ENCODE assay signal across 10 cellular contexts in genomic region chr7:107958764-107959526, GRCh38. TPM values are rescaled to one million over a fixed set of nuclear protein-coding genes. Genes with fewer than 3 reads are reported as not detected.
DNase-seq lines count a peak whose midpoint lies in the region; ATAC-seq and TF ChIP-seq lines count a peak whose summit lies in the region.
"Had no signal": no experiment of that assay in that cellular context is flagged by ENCODE, and none has a peak within 500 bp of the region (broad histone marks: within the 10 kb centered on the region; RNA-seq: fewer than 3 reads in every experiment).

No MANE protein-coding gene starts in this region.

- no peaks in the 10 kb centered on the region for H3K36me3 ChIP-seq in testis (ENCODE audit: low read depth, missing control alignments)

- intact Hi-C loops in testis (cut with DNase I; ENCODE audit: low total_unique reads): no loop called here

- H3K4me3 ChIP-seq in testis: no peak overlapping the region

- peaks cover 22% of the 10 kb centered on the region for H3K4me1 ChIP-seq in testis

- peak overlapping the region; percentile 64 for H3K27ac Mint-ChIP-seq in HFFc6
- no peak overlapping the region for H3K27ac Mint-ChIP-seq in activated T-cell treated with anti-CD3 and anti-CD28 coated beads, Interleukin-2, amount 50 U/mL, for 24 hours

- TF ChIP-seq CTCF in HFFc6 (IDR thresholded peaks at IDR 0.05) (no peak), testis (IDR thresholded peaks at IDR 0.05) (no peak)

- H3K36me3 Mint-ChIP-seq in HFFc6 (ENCODE audit: low read depth): peaks cover 61% of the 10 kb centered on the region
- no peaks in the 10 kb centered on the region for H3K36me3 Mint-ChIP-seq in activated T-cell treated with anti-CD3 and anti-CD28 coated beads, Interleukin-2, amount 50 U/mL, for 24 hours (ENCODE audit: low read depth)

- no peaks in the 10 kb centered on the region; the same call in 1 of the 2 replicates for H3K27me3 Mint-ChIP-seq in HFFc6 (ENCODE audit: insufficient read depth)
- H3K27me3 Mint-ChIP-seq in activated T-cell treated with anti-CD3 and anti-CD28 coated beads, Interleukin-2, amount 50 U/mL, for 24 hours: peaks cover 30% of the 10 kb centered on the region

- 79 to 85% methylated on average over 14 of the region's 14 CpGs for WGBS in testis, 2 donors

- H3K4me1 Mint-ChIP-seq in HFFc6 (ENCODE audit: low read depth): peaks cover 31% of the 10 kb centered on the region
- no peaks in the 10 kb centered on the region for H3K4me1 Mint-ChIP-seq in activated T-cell treated with anti-CD3 and anti-CD28 coated beads, Interleukin-2, amount 50 U/mL, for 24 hours (ENCODE audit: low read depth)

- DNase-seq in HFFc6: peak; percentile 89
- DNase-seq in brain pericyte (ENCODE audit: low read depth, low spot score): peak; percentile 58
- DNase-seq in testis: no peak
- no peak for DNase-seq in iPS-NIHi7 (ENCODE audit: extremely low spot score)
- DNase-seq in activated T-cell treated with anti-CD3 and anti-CD28 coated beads, Interleukin-2, amount 50 U/mL, for 24 hours: no peak
- DNase-seq: DMS79, KG1 had no signal

- H3K9me3 ChIP-seq in testis: no peaks in the 10 kb centered on the region

- H3K27ac ChIP-seq in layer of hippocampus (ENCODE audit: low read depth, low read length) (peak overlapping the region; percentile 71), testis (peak overlapping the region; percentile 60 to 81)

- H3K9me3 Mint-ChIP-seq in HFFc6: no peaks in the 10 kb centered on the region
- H3K9me3 Mint-ChIP-seq in activated T-cell treated with anti-CD3 and anti-CD28 coated beads, Interleukin-2, amount 50 U/mL, for 24 hours: no peaks in the 10 kb centered on the region

- TF ChIP-seq POLR2A in testis (IDR thresholded peaks at IDR 0.05): no peak

- ATAC-seq in GM21717 (IDR thresholded peaks at IDR 0.05; ENCODE audit: unreplicated experiment) (no peak), HG02885 (IDR thresholded peaks at IDR 0.05; ENCODE audit: poor library complexity, unreplicated experiment) (no peak)

- no peaks in the 10 kb centered on the region for H3K27me3 ChIP-seq in layer of hippocampus (ENCODE audit: control insufficient read depth, insufficient read depth, low read length)
- H3K27me3 ChIP-seq in testis: no peaks in the 10 kb centered on the region

- H3K4me3 Mint-ChIP-seq in HFFc6: no peak overlapping the region
- H3K4me3 Mint-ChIP-seq in activated T-cell treated with anti-CD3 and anti-CD28 coated beads, Interleukin-2, amount 50 U/mL, for 24 hours: no peak overlapping the region

RNA-seq across cellular contexts. Expression of gene LAMB1, which starts 44.0 kb away (rescaled TPM):
- total RNA-seq in HFFc6 (2021; fragmentation: NEBNext Ultra II Directional; extraction: Animal tissue kit (Norgen Biotek cat#: 25700)): 100 to 1,000 TPM; 112 to 134 (median 123) TPM
- total RNA-seq in testis: 10 to 100 TPM; 42.0 to 65.2 TPM
- polyA plus RNA-seq in testis (ENCODE audit: insufficient read depth, low read depth, low replicate concordance): 43.1 TPM

Comparison
In these comparisons a context has a peak if more than half of its experiments do, and no peak if none do; other contexts are left out.
1. DNase-seq: peak in HFFc6 (single experiment) and brain pericyte (single experiment); none in testis (single experiment), iPS-NIHi7 (single experiment) and activated T-cell treated with anti-CD3 and anti-CD28 coated beads, Interleukin-2, amount 50 U/mL, for 24 hours (single experiment).